Comparison of ENCODE assay signal across 7 cellular contexts in genomic region chr1:27569088-27569459, GRCh38. TPM values are rescaled to one million over a fixed set of nuclear protein-coding genes. Genes with fewer than 3 reads are reported as not detected.
A peak's percentile ranks its signal among the peaks of the same experiment; 100 is the strongest.
DNase-seq lines count a peak whose midpoint lies in the region; ATAC-seq, FAIRE-seq and TF ChIP-seq lines count a peak whose summit lies in the region.

No MANE protein-coding gene starts in this region.

- H3K36me3 ChIP-seq in kidney (ENCODE audit: control insufficient read depth in 1 of 2, insufficient read depth in 2 of 2, low read length in 2 of 2): no peaks in the 10 kb centered on the region
- no peaks in the 10 kb centered on the region for H3K36me3 ChIP-seq in subcutaneous abdominal adipose tissue (ENCODE audit: control insufficient read depth in 5 of 5, insufficient read depth in 5 of 5, low read length in 5 of 5)

- H3K36me3 Mint-ChIP-seq in IgD-negative memory B cell: no peaks in the 10 kb centered on the region
- H3K36me3 Mint-ChIP-seq in activated naive CD8-positive, alpha-beta T cell: no peaks in the 10 kb centered on the region

- no peak for TF ChIP-seq CTCF in kidney (IDR thresholded peaks at IDR 0.05; ENCODE audit: borderline replicate concordance, extremely low read depth, insufficient read depth)
- no peak for TF ChIP-seq CTCF in GM20000 (IDR thresholded peaks at IDR 0.05; ENCODE audit: extremely low read depth, missing control alignments)

- intact Hi-C loops in kidney (cut with DNase I): no loop called here

- H3K4me3 ChIP-seq in kidney (ENCODE audit: low read length in 2 of 2): no peak overlapping the region
- peak overlapping the region in 2 of 5 donors; percentile 49 to 52 for H3K4me3 ChIP-seq in subcutaneous abdominal adipose tissue (ENCODE audit: low read depth in 1 of 5, low read length in 5 of 5)

- H3K27ac ChIP-seq in kidney (ENCODE audit: low read depth in 2 of 2, low read length in 2 of 2): peak overlapping the region; percentile 43 to 86
- H3K27ac ChIP-seq in subcutaneous abdominal adipose tissue (ENCODE audit: low read depth, low read length): peak overlapping the region; percentile 46

- FAIRE-seq in kidney (lab: Jason Lieb, UNC): no peak

- H3K9ac ChIP-seq in kidney (ENCODE audit: low read length in 2 of 2) (peak overlapping the region in 1 of 2 donors; percentile 55), subcutaneous abdominal adipose tissue (ENCODE audit: low read length in 5 of 5) (peak overlapping the region in 1 of 5 donors; percentile 18)

- H3K4me1 Mint-ChIP-seq in IgD-negative memory B cell: peaks cover 7 to 29% (median 20%) of the 10 kb centered on the region in 3 donors
- H3K4me1 Mint-ChIP-seq in activated naive CD8-positive, alpha-beta T cell (ENCODE audit: low read depth): peaks cover 27% of the 10 kb centered on the region

- no peaks in the 10 kb centered on the region for H3K27me3 Mint-ChIP-seq in IgD-negative memory B cell
- no peaks in the 10 kb centered on the region for H3K27me3 Mint-ChIP-seq in activated naive CD8-positive, alpha-beta T cell

- H3K4me3 Mint-ChIP-seq in IgD-negative memory B cell: peak overlapping the region; percentile 53 to 85 (median 62)
- H3K4me3 Mint-ChIP-seq in activated naive CD8-positive, alpha-beta T cell: peak overlapping the region; percentile 80

- H3K9me3 Mint-ChIP-seq in IgD-negative memory B cell: no peaks in the 10 kb centered on the region
- H3K9me3 Mint-ChIP-seq in activated naive CD8-positive, alpha-beta T cell (ENCODE audit: low read depth): no peaks in the 10 kb centered on the region

- DNase-seq in kidney (no peak), GM20000 (ENCODE audit: low spot score) (no peak)
- DNase-seq in activated CD4-positive, CD25-positive, alpha-beta regulatory T cell treated with anti-CD3 and anti-CD28 coated beads, Interleukin-2, amount 50 U/mL, for 72 hours: no peak

- peak overlapping the region; percentile 18 to 87 (median 83) for H3K27ac Mint-ChIP-seq in IgD-negative memory B cell
- peak overlapping the region; percentile 55 for H3K27ac Mint-ChIP-seq in activated naive CD8-positive, alpha-beta T cell

- H3K27me3 ChIP-seq in subcutaneous abdominal adipose tissue (ENCODE audit: control insufficient read depth in 5 of 5, insufficient read depth in 4 of 5, low read length in 5 of 5): no peaks in the 10 kb centered on the region

- H3K9me3 ChIP-seq in kidney (ENCODE audit: control insufficient read depth in 1 of 2, low read length in 2 of 2) (no peaks in the 10 kb centered on the region), subcutaneous abdominal adipose tissue (ENCODE audit: control insufficient read depth in 5 of 5, low read length in 5 of 5) (no peaks in the 10 kb centered on the region)

- ATAC-seq in GM21390 (IDR thresholded peaks at IDR 0.05; ENCODE audit: unreplicated experiment): no peak

- peaks cover 56 to 73% of the 10 kb centered on the region in 2 donors for H3K4me1 ChIP-seq in kidney (ENCODE audit: control insufficient read depth in 1 of 2, insufficient read depth in 1 of 2, low read depth in 1 of 2, low read length in 2 of 2)
- peaks cover 23 to 96% (median 93%) of the 10 kb centered on the region in 5 donors for H3K4me1 ChIP-seq in subcutaneous abdominal adipose tissue (ENCODE audit: control insufficient read depth in 5 of 5, insufficient read depth in 5 of 5, low read length in 5 of 5)

RNA-seq across cellular contexts. Expression of gene AHDC1, which starts 34.9 kb away (rescaled TPM):
- polyA plus RNA-seq in IgD-negative memory B cell (1.1 TPM), kidney (ENCODE audit: insufficient read depth, low read depth, low replicate concordance) (8.5 TPM)
- 48.2 TPM for total RNA-seq in kidney
